Comparison of ENCODE assay signal across 21 cellular contexts in genomic region chr4:161704040-161704439, GRCh38.
DNase-seq lines count a peak whose midpoint lies in the region; ATAC-seq, FAIRE-seq and TF ChIP-seq lines count a peak whose summit lies in the region.
"Had no signal": no experiment of that assay in that cellular context is flagged by ENCODE, and none has a peak within 500 bp of the region (broad histone marks: within the 10 kb centered on the region; RNA-seq: fewer than 3 reads in every experiment).

No MANE protein-coding gene starts in this region.

- H3T11ph ChIP-seq in H9 (ENCODE audit: low read length): no peak overlapping the region

- H2AK5ac ChIP-seq in mesendoderm (ENCODE audit: low read length) (no peak overlapping the region), H9 (ENCODE audit: insufficient read length, low read length) (no peak overlapping the region)

- H3K4me1 ChIP-seq in mesendoderm (ENCODE audit: control insufficient read depth, low read depth, low read length) (no peaks in the 10 kb centered on the region), H9 (ENCODE audit: insufficient read depth, low read length) (no peaks in the 10 kb centered on the region)
- H3K4me1 ChIP-seq: Caco-2, HAP-1 had no signal

- no peak overlapping the region for H2BK120ac ChIP-seq in mesendoderm (ENCODE audit: low read depth, low read length)
- no peak overlapping the region for H2BK120ac ChIP-seq in H9 (ENCODE audit: low read depth, low read length, poor library complexity, severe bottlenecking)

- H3K4me1 Mint-ChIP-seq in H9: no peaks in the 10 kb centered on the region
- no peaks in the 10 kb centered on the region for H3K4me1 Mint-ChIP-seq in natural killer cell treated with Interleukin-12 subunit alpha and Interleukin-12 subunit beta and Interleukin-15 and Interleukin-18, amount 100 ng/mL, for 72 hours (ENCODE audit: low read depth in 2 of 2)
- H3K4me1 Mint-ChIP-seq: CD4-positive, CD25-positive, alpha-beta regulatory T cell had no signal

- TF ChIP-seq CTCF in bronchial epithelial cell (IDR thresholded peaks at IDR 0.05; ENCODE audit: insufficient read depth, low read length, severe bottlenecking) (no peak), H9 (conservative IDR thresholded peaks at IDR 0.05) (no peak)

- H3K36me3 ChIP-seq in bronchial epithelial cell (ENCODE audit: control insufficient read depth, insufficient read depth, low read length) (no peaks in the 10 kb centered on the region), mesendoderm (ENCODE audit: control insufficient read depth, insufficient read depth, low read length) (no peaks in the 10 kb centered on the region)
- H3K36me3 ChIP-seq: HAP-1 had no signal

- no peak overlapping the region for H3K4me3 ChIP-seq in bronchial epithelial cell (ENCODE audit: low read depth, low read length)
- H3K4me3 ChIP-seq in mesendoderm (ENCODE audit: low read length): no peak overlapping the region
- H3K4me3 ChIP-seq: GM12878, GM23248, HAP-1 had no signal

- H3K4me3 Mint-ChIP-seq in H9: no peak overlapping the region
- no peak overlapping the region for H3K4me3 Mint-ChIP-seq in natural killer cell treated with Interleukin-12 subunit alpha and Interleukin-12 subunit beta and Interleukin-15 and Interleukin-18, amount 100 ng/mL, for 72 hours
- H3K4me3 Mint-ChIP-seq: CD4-positive, CD25-positive, alpha-beta regulatory T cell; CD8-positive, alpha-beta T cell had no signal

- H3K9ac ChIP-seq in mesendoderm (ENCODE audit: low read length) (no peak overlapping the region), H9 (ENCODE audit: extremely low read depth, insufficient read length, low read length) (no peak overlapping the region)
- H3K9ac ChIP-seq: GM23248 had no signal

- H3K14ac ChIP-seq in H9 (ENCODE audit: insufficient read depth, low read length): no peak overlapping the region

- no peak overlapping the region for H3K23ac ChIP-seq in mesendoderm (ENCODE audit: low read length)
- no peak overlapping the region for H3K23ac ChIP-seq in H9 (ENCODE audit: insufficient read length, low read depth, low read length)

- no peaks in the 10 kb centered on the region for H3K27me3 Mint-ChIP-seq in H9 (ENCODE audit: low read depth)
- H3K27me3 Mint-ChIP-seq in natural killer cell treated with Interleukin-12 subunit alpha and Interleukin-12 subunit beta and Interleukin-15 and Interleukin-18, amount 100 ng/mL, for 72 hours: no peaks in the 10 kb centered on the region
- H3K27me3 Mint-ChIP-seq: CD4-positive, CD25-positive, alpha-beta regulatory T cell had no signal

- H2BK15ac ChIP-seq in mesendoderm (replicated peaks; ENCODE audit: low read depth): no peak overlapping the region
- no peak overlapping the region for H2BK15ac ChIP-seq in H9 (ENCODE audit: low read depth, low read length)

- H2BK20ac ChIP-seq in H9 (ENCODE audit: low read depth, low read length, poor library complexity, severe bottlenecking): no peak overlapping the region

- H3K9me3 Mint-ChIP-seq in H9: no peaks in the 10 kb centered on the region
- H3K9me3 Mint-ChIP-seq in natural killer cell treated with Interleukin-12 subunit alpha and Interleukin-12 subunit beta and Interleukin-15 and Interleukin-18, amount 100 ng/mL, for 72 hours: peaks cover 13% of the 10 kb centered on the region

- no peak overlapping the region for H2BK12ac ChIP-seq in H9 (ENCODE audit: insufficient read length, low read depth, low read length)

- no peak for DNase-seq in HEK293T (ENCODE audit: extremely low spot score)
- DNase-seq in OCI-M1 (lab: John Stamatoyannopoulos, UW): peak; percentile 47
- DNase-seq in bronchial epithelial cell (ENCODE audit: low read depth): no peak
- peak; percentile 90 for DNase-seq in mesendoderm
- no peak for DNase-seq in NCI-H748 (lab: John Stamatoyannopoulos, UW; ENCODE audit: unreplicated experiment)
- no peak for DNase-seq in H9
- no peak for DNase-seq in CD1c-positive myeloid dendritic cell (ENCODE audit: extremely low spot score)
- no peak for DNase-seq in natural killer cell treated with Interleukin-12 subunit alpha and Interleukin-12 subunit beta and Interleukin-15 and Interleukin-18, amount 100 ng/mL, for 72 hours (ENCODE audit: low spot score)
- DNase-seq: C1 segment of cervical spinal cord; Caco-2; CD4-positive, CD25-positive, alpha-beta regulatory T cell; CD8-positive, alpha-beta T cell; DMS 273 treated with DMSO at 0.1 percent for 48 hours; DMS79; EL; GDM1; GM23248 had no signal

- ATAC-seq in natural killer cell treated with Interleukin-12 subunit alpha and Interleukin-12 subunit beta and Interleukin-15 and Interleukin-18, amount 100 ng/mL, for 72 hours: no peak
- ATAC-seq: CD8-positive, alpha-beta T cell had no signal

- H3K79me1 ChIP-seq in mesendoderm (ENCODE audit: low read length) (no peaks in the 10 kb centered on the region), H9 (ENCODE audit: insufficient read depth, low read depth, low read length, poor library complexity, severe bottlenecking) (no peaks in the 10 kb centered on the region)

- WGBS in mesendoderm (ENCODE audit: extremely low coverage, insufficient coverage, low lambda C conversion rate): no CpG with 5 or more reads among the region's 4 CpGs
- WGBS in H9 (ENCODE audit: extremely low coverage, insufficient read length, low lambda C conversion rate): no CpG with 5 or more reads among the region's 4 CpGs

- no peaks in the 10 kb centered on the region for H4K20me1 ChIP-seq in H9 (ENCODE audit: control insufficient read depth, insufficient read depth, insufficient read length)

- H3K4ac ChIP-seq in mesendoderm (ENCODE audit: low read depth, low read length) (no peak overlapping the region), H9 (ENCODE audit: low read depth, low read length) (no peak overlapping the region)

- H3K4me2 ChIP-seq in mesendoderm (ENCODE audit: low read length) (no peak overlapping the region), H9 (ENCODE audit: insufficient read depth, insufficient read length, low read length) (no peak overlapping the region)

- no peaks in the 10 kb centered on the region for H3K9me3 ChIP-seq in H9 (ENCODE audit: control insufficient read depth, low read depth, low read length)
- H3K9me3 ChIP-seq: Caco-2, HAP-1 had no signal

- H3K27ac ChIP-seq in mesendoderm (ENCODE audit: low read depth, low read length): no peak overlapping the region
- H3K27ac ChIP-seq in H9 (ENCODE audit: insufficient read length, low read depth, low read length): no peak overlapping the region
- H3K27ac ChIP-seq: GM23248 had no signal

- H2AFZ ChIP-seq in H9 (ENCODE audit: low read length): no peak overlapping the region
- H2AFZ ChIP-seq: GM23248 had no signal

- H4K8ac ChIP-seq in mesendoderm (ENCODE audit: low read depth, low read length) (no peak overlapping the region), H9 (replicated peaks; ENCODE audit: insufficient read length, low read depth, low read length) (no peak overlapping the region)

- POLR2A ChIA-PET in HEK293T (lab: Yijun Ruan, JAX): no interaction called here

- H3K79me2 ChIP-seq in mesendoderm (ENCODE audit: control insufficient read depth, insufficient read depth, low read length) (no peaks in the 10 kb centered on the region), H9 (ENCODE audit: insufficient read depth, low read length) (no peaks in the 10 kb centered on the region)

- no peak overlapping the region for H3K18ac ChIP-seq in mesendoderm (ENCODE audit: low read length)
- H3K18ac ChIP-seq in H9 (ENCODE audit: insufficient read length, low read depth, low read length): no peak overlapping the region

- no peak overlapping the region for H2BK5ac ChIP-seq in mesendoderm (ENCODE audit: low read length)
- no peak overlapping the region for H2BK5ac ChIP-seq in H9 (ENCODE audit: insufficient read length, low read length)

- peak; percentile 47 for FAIRE-seq in bronchial epithelial cell (lab: Jason Lieb, UNC)
- FAIRE-seq: GM12878, GM19239, H1 had no signal

- H3K27me3 ChIP-seq in bronchial epithelial cell (ENCODE audit: control insufficient read depth, insufficient read depth, low read length) (no peaks in the 10 kb centered on the region), mesendoderm (ENCODE audit: insufficient read depth, low read length, poor library complexity) (no peaks in the 10 kb centered on the region), H9 (ENCODE audit: insufficient read depth, low read length) (no peaks in the 10 kb centered on the region)

- H4K5ac ChIP-seq in mesendoderm (ENCODE audit: low read length) (no peak overlapping the region), H9 (ENCODE audit: insufficient read length, low read depth, low read length) (no peak overlapping the region)

- no peaks in the 10 kb centered on the region for H3K36me3 Mint-ChIP-seq in H9 (ENCODE audit: insufficient read depth in 1 of 3, low read depth in 3 of 3)
- H3K36me3 Mint-ChIP-seq in natural killer cell treated with Interleukin-12 subunit alpha and Interleukin-12 subunit beta and Interleukin-15 and Interleukin-18, amount 100 ng/mL, for 72 hours: no peaks in the 10 kb centered on the region
- H3K36me3 Mint-ChIP-seq: CD4-positive, CD25-positive, alpha-beta regulatory T cell; CD8-positive, alpha-beta T cell had no signal

- H4K91ac ChIP-seq in H9 (ENCODE audit: insufficient read length, low read depth, low read length): no peak overlapping the region

- no peak overlapping the region; a peak in 1 of 7 replicates for H3K27ac Mint-ChIP-seq in H9
- no peak overlapping the region for H3K27ac Mint-ChIP-seq in natural killer cell treated with Interleukin-12 subunit alpha and Interleukin-12 subunit beta and Interleukin-15 and Interleukin-18, amount 100 ng/mL, for 72 hours
- H3K27ac Mint-ChIP-seq: CD4-positive, CD25-positive, alpha-beta regulatory T cell; CD8-positive, alpha-beta T cell had no signal

- H3K56ac ChIP-seq in mesendoderm (ENCODE audit: low read length): no peak overlapping the region
- H3K56ac ChIP-seq in H9 (ENCODE audit: insufficient read length, low read depth, low read length): no peak overlapping the region

- no peaks in the 10 kb centered on the region for H3K23me2 ChIP-seq in H9 (ENCODE audit: insufficient read length, low read depth, low read length, poor library complexity, severe bottlenecking)

- CTCF ChIA-PET in HEK293T (lab: Yijun Ruan, JAX): interaction anchor here (0.6 kb wide), 1 partner anchor 719 kb away, joined by 3 read pairs; no protein-coding TSS in a partner anchor

TF ChIP-seq in HEK293T, 16 proteins besides CTCF, POLR2A, EP300 and RAD21:
- TF ChIP-seq SP1 (IDR thresholded peaks at IDR 0.05): no peak
- TF ChIP-seq, protein P1, sequence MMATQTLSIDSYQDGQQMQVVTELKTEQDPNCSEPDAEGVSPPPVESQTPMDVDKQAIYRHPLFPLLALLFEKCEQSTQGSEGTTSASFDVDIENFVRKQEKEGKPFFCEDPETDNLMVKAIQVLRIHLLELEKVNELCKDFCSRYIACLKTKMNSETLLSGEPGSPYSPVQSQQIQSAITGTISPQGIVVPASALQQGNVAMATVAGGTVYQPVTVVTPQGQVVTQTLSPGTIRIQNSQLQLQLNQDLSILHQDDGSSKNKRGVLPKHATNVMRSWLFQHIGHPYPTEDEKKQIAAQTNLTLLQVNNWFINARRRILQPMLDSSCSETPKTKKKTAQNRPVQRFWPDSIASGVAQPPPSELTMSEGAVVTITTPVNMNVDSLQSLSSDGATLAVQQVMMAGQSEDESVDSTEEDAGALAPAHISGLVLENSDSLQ (IDR thresholded peaks at IDR 0.05): peak; percentile 42; the same call in 1 of the 2 replicates

Comparison
In these comparisons a context has a peak if more than half of its experiments do, and no peak if none do; other contexts are left out.
1. DNase-seq: peak in OCI-M1 (single experiment) and mesendoderm (single experiment); none in HEK293T (single experiment), bronchial epithelial cell (single experiment), NCI-H748 (single experiment), H9 (single experiment), CD1c-positive myeloid dendritic cell (single experiment) and natural killer cell treated with Interleukin-12 subunit alpha and Interleukin-12 subunit beta and Interleukin-15 and Interleukin-18, amount 100 ng/mL, for 72 hours (single experiment).